Comparison of ENCODE assay signal across 1 cellular context in genomic region chr14:99544971-99545370, GRCh38.
TF ChIP-seq lines count a peak whose summit lies in the region.

No MANE protein-coding gene starts in this region.

TF ChIP-seq in K562, 482 proteins besides CTCF, POLR2A, EP300 and RAD21:
- TF ChIP-seq, protein P1, sequence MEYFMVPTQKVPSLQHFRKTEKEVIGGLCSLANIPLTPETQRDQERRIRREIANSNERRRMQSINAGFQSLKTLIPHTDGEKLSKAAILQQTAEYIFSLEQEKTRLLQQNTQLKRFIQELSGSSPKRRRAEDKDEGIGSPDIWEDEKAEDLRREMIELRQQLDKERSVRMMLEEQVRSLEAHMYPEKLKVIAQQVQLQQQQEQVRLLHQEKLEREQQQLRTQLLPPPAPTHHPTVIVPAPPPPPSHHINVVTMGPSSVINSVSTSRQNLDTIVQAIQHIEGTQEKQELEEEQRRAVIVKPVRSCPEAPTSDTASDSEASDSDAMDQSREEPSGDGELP (CRISPR knock-in tag; IDR thresholded peaks at IDR 0.05; ENCODE audit: borderline replicate concordance) = peak; percentile 65; the same call in 1 of the 2 replicates
- no peak for TF ChIP-seq MED1 (CRISPR knock-in tag; IDR thresholded peaks at IDR 0.05; ENCODE audit: borderline replicate concordance)
- no peak for TF ChIP-seq SETDB1 (IDR thresholded peaks at IDR 0.05; ENCODE audit: low read length)
- no peak for TF ChIP-seq SMARCC2 (IDR thresholded peaks at IDR 0.05; ENCODE audit: low read depth)
- TF ChIP-seq CBFA2T3 (IDR thresholded peaks at IDR 0.05) = peak; percentile 6; the same call in 1 of the 2 replicates
- TF ChIP-seq, protein P2, sequence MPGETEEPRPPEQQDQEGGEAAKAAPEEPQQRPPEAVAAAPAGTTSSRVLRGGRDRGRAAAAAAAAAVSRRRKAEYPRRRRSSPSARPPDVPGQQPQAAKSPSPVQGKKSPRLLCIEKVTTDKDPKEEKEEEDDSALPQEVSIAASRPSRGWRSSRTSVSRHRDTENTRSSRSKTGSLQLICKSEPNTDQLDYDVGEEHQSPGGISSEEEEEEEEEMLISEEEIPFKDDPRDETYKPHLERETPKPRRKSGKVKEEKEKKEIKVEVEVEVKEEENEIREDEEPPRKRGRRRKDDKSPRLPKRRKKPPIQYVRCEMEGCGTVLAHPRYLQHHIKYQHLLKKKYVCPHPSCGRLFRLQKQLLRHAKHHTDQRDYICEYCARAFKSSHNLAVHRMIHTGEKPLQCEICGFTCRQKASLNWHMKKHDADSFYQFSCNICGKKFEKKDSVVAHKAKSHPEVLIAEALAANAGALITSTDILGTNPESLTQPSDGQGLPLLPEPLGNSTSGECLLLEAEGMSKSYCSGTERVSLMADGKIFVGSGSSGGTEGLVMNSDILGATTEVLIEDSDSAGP (CRISPR knock-in tag; IDR thresholded peaks at IDR 0.05) = no peak
- TF ChIP-seq ZNF75A (CRISPR knock-in tag; IDR thresholded peaks at IDR 0.05) = peak; percentile 41; the same call in 1 of the 2 replicates
